In the genomic region with DNA sequence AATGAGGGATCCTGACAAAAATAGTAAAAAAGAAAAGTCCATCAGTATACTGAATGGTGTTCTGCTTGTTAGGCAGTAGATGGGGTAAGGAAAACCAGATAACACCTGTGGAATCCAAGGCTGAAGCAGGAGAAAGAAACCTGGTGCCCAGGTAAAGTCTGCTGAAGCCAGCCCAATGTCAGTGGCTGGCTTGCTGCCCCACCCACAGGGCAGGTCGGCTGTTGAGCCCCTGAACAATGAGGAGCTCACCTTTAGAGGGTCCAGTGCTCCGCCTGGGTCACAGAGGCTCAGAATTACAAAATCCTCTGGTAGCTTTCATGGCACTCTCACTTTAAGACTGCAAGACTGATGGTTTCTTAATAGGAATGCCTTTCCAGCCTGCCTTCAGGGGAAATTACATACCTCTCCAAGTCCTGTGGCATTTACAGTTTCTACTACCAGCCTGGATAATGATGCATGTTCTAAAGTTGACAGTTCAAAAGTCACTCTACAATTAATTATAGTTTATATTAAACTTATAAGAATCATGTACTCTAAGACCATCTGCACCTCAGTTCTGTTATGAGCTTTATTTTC, we compare ENCODE assay signal across 26 cellular contexts.
"Had no signal": no experiment of that assay in that cellular context is flagged by ENCODE, and none has a peak within 500 bp of the region (broad histone marks: within the 10 kb centered on the region; RNA-seq: fewer than 3 reads in every experiment).

No MANE protein-coding gene starts in this region.

- H3K9me2 ChIP-seq: SK-N-SH had no signal

- H3K4me2 ChIP-seq: SK-N-SH had no signal

- H3K9ac ChIP-seq: SK-N-SH had no signal

- DNase-seq: activated CD4-positive, alpha-beta memory T cell treated with anti-CD3 and anti-CD28 coated beads for 36 hours; activated CD4-positive, alpha-beta T cell treated with anti-CD3 and anti-CD28 coated beads, Interleukin-2, amount 10 ng/mL, durations not matched to agents 7 days and 5 days; activated CD4-positive, CD25-positive, alpha-beta regulatory T cell; activated CD8-positive, alpha-beta memory T cell treated with anti-CD3 and anti-CD28 coated beads for 24 hours; activated gamma-delta T cell; activated naive CD4-positive, alpha-beta T cell treated with anti-CD3 and anti-CD28 coated beads for 36 hours; activated T-cell treated with anti-CD3 and anti-CD28 coated beads, Interleukin-2, amount 50 U/mL, for 4 hours; anterior cingulate cortex; cerebellar nuclear complex; KG1; MM.1S; NCI-H1105; NCI-H1436; NCI-H1694 treated with DMSO at 0.1 percent for 48 hours; NCI-H2081; NCI-H510A treated with DMSO at 0.1 percent for 48 hours; NCI-H69; NK-92 treated with Interleukin-12 subunit alpha and Interleukin-12 subunit beta, amount 100 ng/mL, for 24 hours; Peyer's patch; Right ventricle myocardium superior; SJCRH30; SK-N-SH; T-helper 9 cell had no signal

- H3K27me3 Mint-ChIP-seq: activated CD4-positive, alpha-beta memory T cell treated with anti-CD3 and anti-CD28 coated beads for 36 hours; activated CD4-positive, alpha-beta T cell treated with anti-CD3 and anti-CD28 coated beads, Interleukin-2, amount 10 ng/mL, durations not matched to agents 7 days and 5 days; activated naive CD8-positive, alpha-beta T cell had no signal

- H3K27ac ChIP-seq: Peyer's patch, RWPE1, SJCRH30 had no signal

- H3K4me1 Mint-ChIP-seq: activated CD4-positive, alpha-beta T cell treated with anti-CD3 and anti-CD28 coated beads, Interleukin-2, amount 10 ng/mL, durations not matched to agents 7 days and 5 days had no signal

- H3K27ac Mint-ChIP-seq: activated CD4-positive, alpha-beta memory T cell treated with anti-CD3 and anti-CD28 coated beads for 36 hours; activated CD4-positive, alpha-beta T cell treated with anti-CD3 and anti-CD28 coated beads, Interleukin-2, amount 10 ng/mL, durations not matched to agents 7 days and 5 days; activated naive CD4-positive, alpha-beta T cell treated with anti-CD3 and anti-CD28 coated beads for 36 hours; activated naive CD8-positive, alpha-beta T cell; T-helper 1 cell treated with Interleukin-12 subunit alpha and Interleukin-12 subunit beta and Interleukin-4 antibody, amounts not matched to agents 30 μg/mL and 1 μg/mL, for 36 hours had no signal

- H3K4me1 ChIP-seq: Peyer's patch, SJCRH30 had no signal

- H3K4me3 ChIP-seq: Peyer's patch, SJCRH30 had no signal

- H3K9me3 Mint-ChIP-seq: activated CD4-positive, alpha-beta memory T cell treated with anti-CD3 and anti-CD28 coated beads for 36 hours; activated CD4-positive, alpha-beta T cell treated with anti-CD3 and anti-CD28 coated beads, Interleukin-2, amount 10 ng/mL, durations not matched to agents 7 days and 5 days; activated naive CD4-positive, alpha-beta T cell treated with anti-CD3 and anti-CD28 coated beads for 36 hours; activated T-cell treated with anti-CD3 and anti-CD28 coated beads, Interleukin-2, amount 50 U/mL, for 4 hours; T-helper 1 cell treated with Interleukin-12 subunit alpha and Interleukin-12 subunit beta and Interleukin-4 antibody, amounts not matched to agents 30 μg/mL and 1 μg/mL, for 36 hours had no signal

- H3K27me3 ChIP-seq: Peyer's patch, SJCRH30 had no signal

- H3K4me3 Mint-ChIP-seq: activated CD4-positive, alpha-beta memory T cell treated with anti-CD3 and anti-CD28 coated beads for 36 hours; activated CD4-positive, alpha-beta T cell treated with anti-CD3 and anti-CD28 coated beads, Interleukin-2, amount 10 ng/mL, durations not matched to agents 7 days and 5 days; activated naive CD4-positive, alpha-beta T cell treated with anti-CD3 and anti-CD28 coated beads for 36 hours; activated naive CD8-positive, alpha-beta T cell; activated T-cell treated with anti-CD3 and anti-CD28 coated beads, Interleukin-2, amount 50 U/mL, for 4 hours; T-helper 1 cell treated with Interleukin-12 subunit alpha and Interleukin-12 subunit beta and Interleukin-4 antibody, amounts not matched to agents 30 μg/mL and 1 μg/mL, for 36 hours had no signal

- ATAC-seq: activated T-cell treated with anti-CD3 and anti-CD28 coated beads, Interleukin-2, amount 50 U/mL, for 4 hours had no signal

- H3K9me3 ChIP-seq: Peyer's patch, SJCRH30, SK-N-SH had no signal
